Comparison of ENCODE assay signal across 29 cellular contexts in the genomic region with DNA sequence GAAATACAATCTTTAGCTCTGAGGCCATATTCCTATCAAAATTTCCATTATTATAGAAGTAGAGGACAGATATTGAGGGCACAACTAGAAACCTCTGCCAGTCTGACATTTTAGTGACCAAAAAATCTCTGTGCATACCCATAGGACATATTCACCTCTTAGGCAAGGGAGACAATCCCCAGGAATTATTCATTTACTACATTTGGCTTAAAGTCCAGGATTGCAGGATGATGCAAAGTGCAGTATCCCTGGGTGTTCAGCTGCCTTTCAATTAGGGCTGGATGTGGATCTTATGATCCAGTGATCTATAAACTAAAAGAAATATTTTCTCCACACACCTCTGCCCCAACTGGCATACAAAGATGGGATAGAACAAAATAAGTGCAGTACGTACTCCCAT. TPM values are rescaled to one million over a fixed set of nuclear protein-coding genes. Genes with fewer than 3 reads are reported as not detected.
"Had no signal": no experiment of that assay in that cellular context is flagged by ENCODE, and none has a peak within 500 bp of the region (broad histone marks: within the 10 kb centered on the region; RNA-seq: fewer than 3 reads in every experiment).

No MANE protein-coding gene starts in this region.

- H3K27ac Mint-ChIP-seq: dendritic cell treated with granulocyte-macrophage colony-stimulating factor and Interleukin-4, amounts not matched to agents 40 ng/mL and 50 ng/mL, for 4 days; endodermal cell; mesothelial cell of epicardium; naive thymus-derived CD4-positive, alpha-beta T cell; nephron; neural progenitor cell; progenitor cell of endocrine pancreas; stimulated activated naive B cell treated with anti-CD40 and anti-IgM and Interleukin-4, amounts not matched to agents 10 μg/mL and 1 μg/mL and 100 μg/mL, for 72 hours; stimulated activated naive CD8-positive, alpha-beta T cell treated with anti-CD3 and anti-CD28 coated beads, Interleukin-15, Interleukin-2, amounts not matched to agents 100 ng/mL and 50 ng/mL, for 24 hours had no signal

- H3K27me3 ChIP-seq: colonic mucosa, heart right ventricle, left lung, neural progenitor cell, tibial nerve, upper lobe of left lung had no signal

- H3K4me1 Mint-ChIP-seq: endodermal cell; nephron; stimulated activated naive B cell treated with anti-CD40 and anti-IgM and Interleukin-4, amounts not matched to agents 10 μg/mL and 1 μg/mL and 100 μg/mL, for 72 hours had no signal

- H3K36me3 Mint-ChIP-seq: mesothelial cell of epicardium; naive thymus-derived CD4-positive, alpha-beta T cell; neural progenitor cell; stimulated activated naive B cell treated with anti-CD40 and anti-IgM and Interleukin-4, amounts not matched to agents 10 μg/mL and 1 μg/mL and 100 μg/mL, for 72 hours had no signal

- DNase-seq: colonic mucosa; effector CD8-positive, alpha-beta T cell; endodermal cell; foreskin melanocyte; glutamatergic neuron; heart right ventricle; hippocampal formation; left cardiac atrium; left lung; mesenchymal stem cell; mucosa of descending colon; naive thymus-derived CD4-positive, alpha-beta T cell; right cardiac atrium; small intestine; stimulated activated CD4-positive, alpha-beta T cell treated with anti-CD3 and anti-CD28 coated beads, Interleukin-15, amount 100 ng/mL, for 24 hours; stimulated activated CD4-positive, alpha-beta T cell treated with anti-CD3 and anti-CD28 coated beads, Interleukin-2, amount 100 ng/mL, for 48 hours; stimulated activated naive B cell treated with anti-CD40 and anti-IgM and Interleukin-4, amounts not matched to agents 10 μg/mL and 1 μg/mL and 100 μg/mL, for 72 hours; upper lobe of left lung had no signal

- H3K9me3 ChIP-seq: colonic mucosa, heart right ventricle, left lung, mucosa of descending colon, thoracic aorta, tibial nerve, upper lobe of left lung had no signal

- H3K4me1 ChIP-seq: colonic mucosa, left lung, neural progenitor cell, parathyroid adenoma had no signal

- H3K4me2 ChIP-seq: neural progenitor cell had no signal

- H3K27me3 Mint-ChIP-seq: dendritic cell treated with granulocyte-macrophage colony-stimulating factor and Interleukin-4, amounts not matched to agents 40 ng/mL and 50 ng/mL, for 4 days; progenitor cell of endocrine pancreas; stimulated activated naive B cell treated with anti-CD40 and anti-IgM and Interleukin-4, amounts not matched to agents 10 μg/mL and 1 μg/mL and 100 μg/mL, for 72 hours had no signal

- H3K4me3 Mint-ChIP-seq: dendritic cell treated with granulocyte-macrophage colony-stimulating factor and Interleukin-4, amounts not matched to agents 40 ng/mL and 50 ng/mL, for 4 days; endodermal cell; mesothelial cell of epicardium; naive thymus-derived CD4-positive, alpha-beta T cell; nephron; neural progenitor cell; stimulated activated naive B cell treated with anti-CD40 and anti-IgM and Interleukin-4, amounts not matched to agents 10 μg/mL and 1 μg/mL and 100 μg/mL, for 72 hours; stimulated activated naive CD8-positive, alpha-beta T cell treated with anti-CD3 and anti-CD28 coated beads, Interleukin-15, Interleukin-2, amounts not matched to agents 100 ng/mL and 50 ng/mL, for 24 hours had no signal

- H3K36me3 ChIP-seq: colonic mucosa, heart right ventricle, left lung, neural progenitor cell, thoracic aorta, tibial nerve, upper lobe of left lung had no signal

- ATAC-seq: esophagus mucosa; heart right ventricle; left cardiac atrium; left lung; mucosa of descending colon; naive thymus-derived CD4-positive, alpha-beta T cell; right cardiac atrium; stimulated activated naive B cell treated with anti-CD40 and anti-IgM and Interleukin-4, amounts not matched to agents 10 μg/mL and 1 μg/mL and 100 μg/mL, for 72 hours had no signal

- H2AFZ ChIP-seq: neural progenitor cell, parathyroid adenoma had no signal

- H3K4me3 ChIP-seq: colonic mucosa, heart right ventricle, left lung, mucosa of descending colon, neural progenitor cell, thoracic aorta, tibial nerve, upper lobe of left lung had no signal

- H3K9ac ChIP-seq: neural progenitor cell, parathyroid adenoma had no signal

- H3K9me3 Mint-ChIP-seq: dendritic cell treated with granulocyte-macrophage colony-stimulating factor and Interleukin-4, amounts not matched to agents 40 ng/mL and 50 ng/mL, for 4 days; endodermal cell; mesothelial cell of epicardium; naive thymus-derived CD4-positive, alpha-beta T cell; nephron; neural progenitor cell; stimulated activated naive B cell treated with anti-CD40 and anti-IgM and Interleukin-4, amounts not matched to agents 10 μg/mL and 1 μg/mL and 100 μg/mL, for 72 hours; stimulated activated naive CD8-positive, alpha-beta T cell treated with anti-CD3 and anti-CD28 coated beads, Interleukin-15, Interleukin-2, amounts not matched to agents 100 ng/mL and 50 ng/mL, for 24 hours had no signal

- H3K27ac ChIP-seq: colonic mucosa, epithelial cell of prostate, heart right ventricle, left lung, neural progenitor cell, parathyroid adenoma, thoracic aorta, tibial nerve, upper lobe of left lung had no signal

- H3K79me2 ChIP-seq: parathyroid adenoma had no signal

RNA-seq across cellular contexts. Expression of a gene that starts 50.9 kb away (rescaled TPM):
- total RNA-seq: progenitor cell of endocrine pancreas had no signal
- polyA plus RNA-seq: naive thymus-derived CD4-positive, alpha-beta T cell had no signal
